In genomic region chr2:231198291-231199173, GRCh38 we compare ENCODE assay signal across 8 cellular contexts. TPM values are rescaled to one million over a fixed set of nuclear protein-coding genes. Genes with fewer than 3 reads are reported as not detected.
DNase-seq lines count a peak whose midpoint lies in the region; TF ChIP-seq lines count a peak whose summit lies in the region.

Gene ARMC9, plus strand, starts transcription at chr2:231198631. Its CDS starts 7,608 bp downstream, at chr2:231206239.

- peak within 1 kb of the TSS; percentile 87 for H3K4me3 Mint-ChIP-seq in activated naive CD4-positive, alpha-beta T cell treated with anti-CD3 and anti-CD28 coated beads for 36 hours

- TF ChIP-seq CTCF in LNCaP clone FGC (IDR thresholded peaks at IDR 0.05; ENCODE audit: control insufficient read depth, extremely low read depth, insufficient read depth) = no peak

- DNase-seq in GDM1 (lab: John Stamatoyannopoulos, UW) (peak; percentile 62), H4 (ENCODE audit: low spot score) (peak; percentile 55), LNCaP clone FGC (ENCODE audit: low read depth) (no peak), SK-N-DZ (ENCODE audit: low spot score) (peak; percentile 73), germinal center (ENCODE audit: low spot score) (peak; percentile 94), nucleus accumbens (lab: John Stamatoyannopoulos, UW) (peak in 53 of 56 donors; percentile 16 to 83 (median 65)), superior temporal gyrus (ENCODE audit: extremely low spot score) (peak; percentile 72)
- peak; percentile 64 for DNase-seq in activated naive CD4-positive, alpha-beta T cell treated with anti-CD3 and anti-CD28 coated beads for 36 hours

- no peaks in the 10 kb centered on the region for H3K9me3 Mint-ChIP-seq in activated naive CD4-positive, alpha-beta T cell treated with anti-CD3 and anti-CD28 coated beads for 36 hours

- H3K36me3 Mint-ChIP-seq in activated naive CD4-positive, alpha-beta T cell treated with anti-CD3 and anti-CD28 coated beads for 36 hours (ENCODE audit: low read depth) = no peaks in the 10 kb centered on the region

- peak within 1 kb of the TSS; percentile 85 for H3K4me3 ChIP-seq in LNCaP clone FGC (ENCODE audit: low read depth, low read length)

- intact Hi-C loops in activated naive CD4-positive, alpha-beta T cell treated with anti-CD3 and anti-CD28 coated beads for 36 hours (cut with micrococcal nuclease) = no loop called here

- CTCF ChIA-PET in activated naive CD4-positive, alpha-beta T cell treated with anti-CD3 and anti-CD28 coated beads for 36 hours (lab: Charles Lee) = interaction anchor here (0.7 to 0.8 kb wide), 2 partner anchors 29 to 140 kb away, joined by 3 read pairs; no protein-coding TSS in a partner anchor

- H3K27me3 Mint-ChIP-seq in activated naive CD4-positive, alpha-beta T cell treated with anti-CD3 and anti-CD28 coated beads for 36 hours (ENCODE audit: low read depth) = no peaks in the 10 kb centered on the region

- no peak within 1 kb of the TSS for H3K27ac Mint-ChIP-seq in activated naive CD4-positive, alpha-beta T cell treated with anti-CD3 and anti-CD28 coated beads for 36 hours

- peaks cover 8% of the 10 kb centered on the region for H3K4me1 Mint-ChIP-seq in activated naive CD4-positive, alpha-beta T cell treated with anti-CD3 and anti-CD28 coated beads for 36 hours (ENCODE audit: low read depth)

RNA-seq across cellular contexts. Expression of gene ARMC9, which starts in this region (rescaled TPM):
- total RNA-seq in H4 (2014; rRNA removed; shearing (Covaris generic)) = 34.4 and 41.9 TPM in 2 replicates
- polyA plus RNA-seq in SK-N-DZ (2014; cell fraction: cytosol; rRNA removed) = 18.7 and 23.3 TPM in 2 replicates
- 11.0 and 17.2 TPM in 2 replicates for polyA plus RNA-seq in SK-N-DZ (2014; cell fraction: nucleus; rRNA removed)
- total RNA-seq in activated naive CD4-positive, alpha-beta T cell treated with anti-CD3 and anti-CD28 coated beads for 36 hours = 1 to 10 TPM; 1.0 to 1.4 TPM

Comparison
In these comparisons a context has a peak if more than half of its experiments do, and no peak if none do; other contexts are left out.
1. RNA of gene ARMC9 (total RNA-seq): 34.4 to 41.9 TPM in H4; 1.0 to 1.4 TPM in activated naive CD4-positive, alpha-beta T cell treated with anti-CD3 and anti-CD28 coated beads for 36 hours; every median in the first group is over 10 times any median in the second.